ENCODE assay signal across 8 cellular contexts in the genomic region with DNA sequence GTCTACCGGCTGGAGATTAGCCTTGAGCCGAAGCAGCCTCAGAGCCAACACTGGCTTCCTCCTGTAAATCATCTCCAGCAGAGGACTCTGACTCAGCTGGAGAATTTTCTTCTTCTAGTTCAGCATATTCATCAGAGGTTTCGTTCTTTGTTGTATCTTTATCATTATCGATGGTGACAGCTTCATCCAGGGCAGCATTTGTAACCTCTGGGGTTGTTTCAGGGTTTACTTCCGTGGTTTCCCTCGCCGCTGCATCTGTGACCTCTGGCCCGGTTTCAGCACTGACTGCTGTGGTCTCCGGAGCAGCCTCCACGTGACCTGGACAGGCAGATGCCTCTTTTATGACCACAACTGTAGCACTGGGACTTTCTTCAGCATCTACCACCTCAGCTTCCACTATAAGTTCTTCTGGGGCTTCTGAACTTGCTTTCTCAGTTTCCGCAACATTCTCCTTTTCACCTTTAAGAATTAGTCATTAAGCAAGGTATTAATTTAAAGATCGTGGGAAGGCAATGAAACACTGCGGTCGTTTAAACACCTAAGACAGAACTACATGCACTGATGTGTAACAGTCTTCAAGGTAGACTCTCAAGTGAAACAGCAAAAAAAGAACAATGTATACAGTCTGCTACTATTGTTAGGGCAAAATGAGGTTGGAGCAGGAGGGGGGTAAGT. TPM values are rescaled to one million over a fixed set of nuclear protein-coding genes. Genes with fewer than 3 reads are reported as not detected.
DNase-seq lines count a peak whose midpoint lies in the region; ATAC-seq and TF ChIP-seq lines count a peak whose summit lies in the region.

No MANE protein-coding gene starts in this region.

- no peaks in the 10 kb centered on the region for H3K9me3 Mint-ChIP-seq in activated naive CD4-positive, alpha-beta T cell treated with anti-CD3 and anti-CD28 coated beads, Interleukin-2, amount 50 U/mL, for 72 hours

- DNase-seq in C1 segment of cervical spinal cord (lab: John Stamatoyannopoulos, UW) = peak in 9 of 14 donors; percentile 9 to 50 (median 21)
- peak; percentile 93 for DNase-seq in SKM-1 treated with dmso at 0.1 percent for 144 hours (lab: John Stamatoyannopoulos, UW; ENCODE audit: unreplicated experiment)
- DNase-seq in activated naive CD4-positive, alpha-beta T cell treated with anti-CD3 and anti-CD28 coated beads, Interleukin-2, amount 50 U/mL, for 72 hours (ENCODE audit: low spot score in 2 of 2) = peak; percentile 80 to 92
- peak; percentile 62 to 71 for DNase-seq in cardiac muscle cell (ENCODE audit: low read depth in 1 of 2, low spot score in 1 of 2)
- no peak for DNase-seq in retinal pigment epithelial cell (ENCODE audit: low read depth)
- no peak for DNase-seq in NCI-H774 (lab: John Stamatoyannopoulos, UW)

- no peaks in the 10 kb centered on the region for H3K27me3 ChIP-seq in cardiac muscle cell

- H3K4me3 ChIP-seq in cardiac muscle cell = no peak overlapping the region
- H3K4me3 ChIP-seq in retinal pigment epithelial cell (ENCODE audit: low read length) = peak overlapping the region; percentile 48

- no peaks in the 10 kb centered on the region for H3K9me3 ChIP-seq in cardiac muscle cell (ENCODE audit: low read depth)

- no peaks in the 10 kb centered on the region for H3K4me1 ChIP-seq in cardiac muscle cell (ENCODE audit: low read depth)

- no peaks in the 10 kb centered on the region for H3K36me3 Mint-ChIP-seq in activated naive CD4-positive, alpha-beta T cell treated with anti-CD3 and anti-CD28 coated beads, Interleukin-2, amount 50 U/mL, for 72 hours

- ATAC-seq in GM19455 (IDR thresholded peaks at IDR 0.05; ENCODE audit: unreplicated experiment) (peak; percentile 99), HG03521 (IDR thresholded peaks at IDR 0.05; ENCODE audit: unreplicated experiment) (peak; percentile 97)
- ATAC-seq in activated naive CD4-positive, alpha-beta T cell treated with anti-CD3 and anti-CD28 coated beads, Interleukin-2, amount 50 U/mL, for 72 hours = peak; percentile 94 to 97

- TF ChIP-seq CTCF in cardiac muscle cell (IDR thresholded peaks at IDR 0.05; ENCODE audit: low read depth, low read length) (no peak), retinal pigment epithelial cell (conservative IDR thresholded peaks at IDR 0.05; ENCODE audit: low read depth, low read length) (no peak)

- peak overlapping the region; percentile 4 to 62 for H3K27ac Mint-ChIP-seq in activated naive CD4-positive, alpha-beta T cell treated with anti-CD3 and anti-CD28 coated beads, Interleukin-2, amount 50 U/mL, for 72 hours

- no peak overlapping the region for H3K27ac ChIP-seq in cardiac muscle cell

- no peaks in the 10 kb centered on the region for H3K36me3 ChIP-seq in cardiac muscle cell

RNA-seq across cellular contexts. Expression of a gene that starts 13.3 kb away (rescaled TPM):
- under 1 TPM; 0.27 to 0.31 TPM for total RNA-seq in activated naive CD4-positive, alpha-beta T cell treated with anti-CD3 and anti-CD28 coated beads, Interleukin-2, amount 50 U/mL, for 72 hours
- 2.8 and 3.0 TPM in 2 replicates for total RNA-seq in cardiac muscle cell
- 4.4 and 4.6 TPM in 2 replicates for polyA plus RNA-seq in cardiac muscle cell

RNA-seq across cellular contexts. Expression of a gene that starts 34.6 kb away (rescaled TPM):
- 10 to 100 TPM; 71.0 to 86.6 TPM for total RNA-seq in activated naive CD4-positive, alpha-beta T cell treated with anti-CD3 and anti-CD28 coated beads, Interleukin-2, amount 50 U/mL, for 72 hours
- 14.9 and 16.4 TPM in 2 replicates for total RNA-seq in cardiac muscle cell
- 24.0 TPM in 2 replicates for polyA plus RNA-seq in cardiac muscle cell

RNA-seq across cellular contexts. Expression of a gene that starts 35.6 kb away (rescaled TPM):
- 10 to 100 TPM; 29.8 to 47.5 TPM for total RNA-seq in activated naive CD4-positive, alpha-beta T cell treated with anti-CD3 and anti-CD28 coated beads, Interleukin-2, amount 50 U/mL, for 72 hours
- 91.6 and 111 TPM in 2 replicates for total RNA-seq in cardiac muscle cell
- polyA plus RNA-seq in cardiac muscle cell = 316 and 324 TPM in 2 replicates

Comparison
In these comparisons a context has a peak if more than half of its experiments do, and no peak if none do; other contexts are left out.
1. DNase-seq: peak in C1 segment of cervical spinal cord (9 of 14), SKM-1 treated with dmso at 0.1 percent for 144 hours (single experiment), activated naive CD4-positive, alpha-beta T cell treated with anti-CD3 and anti-CD28 coated beads, Interleukin-2, amount 50 U/mL, for 72 hours (2 of 2) and cardiac muscle cell (2 of 2); none in retinal pigment epithelial cell (single experiment) and NCI-H774 (single experiment).
2. Peak in every context shown above with its lines, with median percentiles within 50 percentile points of each other: ATAC-seq.